In genomic region chr10:86967481-86967941, GRCh38 we compare ENCODE assay signal across 14 cellular contexts. TPM values are rescaled to one million over a fixed set of nuclear protein-coding genes. Genes with fewer than 3 reads are reported as not detected.
DNase-seq lines count a peak whose midpoint lies in the region; ATAC-seq, FAIRE-seq and TF ChIP-seq lines count a peak whose summit lies in the region.
"Had no signal": no experiment of that assay in that cellular context is flagged by ENCODE, and none has a peak within 500 bp of the region (broad histone marks: within the 10 kb centered on the region; RNA-seq: fewer than 3 reads in every experiment).

No MANE protein-coding gene starts in this region.

- intact Hi-C loops in Right ventricle myocardium superior (cut with DNase I) (no loop called here), left ventricle myocardium superior (cut with micrococcal nuclease) (no loop called here), endothelial cell of umbilical vein (cut with micrococcal nuclease) (no loop called here)

- no peak overlapping the region for H2AFZ ChIP-seq in endothelial cell of umbilical vein (ENCODE audit: low read depth, low read length)

- no peaks in the 10 kb centered on the region for H3K79me2 ChIP-seq in endothelial cell of umbilical vein (ENCODE audit: control insufficient read depth, insufficient read depth, low read length)

- no peaks in the 10 kb centered on the region for H3K27me3 ChIP-seq in endothelial cell of umbilical vein (ENCODE audit: control insufficient read depth in 2 of 2, insufficient read depth in 2 of 2, low read length in 2 of 2)

- no peaks in the 10 kb centered on the region for H4K20me1 ChIP-seq in endothelial cell of umbilical vein (replicated peaks; ENCODE audit: control insufficient read depth, extremely low read depth, insufficient read depth, low read length)

- ATAC-seq in Right ventricle myocardium superior (ENCODE audit: poor library complexity) (no peak), left ventricle myocardium superior (no peak), HG02623 (IDR thresholded peaks at IDR 0.05; ENCODE audit: unreplicated experiment) (no peak)
- ATAC-seq in naive thymus-derived CD8-positive, alpha-beta T cell = no peak

- no peaks in the 10 kb centered on the region for H3K36me3 Mint-ChIP-seq in naive thymus-derived CD8-positive, alpha-beta T cell
- H3K36me3 Mint-ChIP-seq in activated CD4-positive, alpha-beta T cell treated with anti-CD3 and anti-CD28 coated beads, Interleukin-2, amount 10 ng/mL, durations not matched to agents 7 days and 5 days (ENCODE audit: low read depth) = no peaks in the 10 kb centered on the region

- H3K4me2 ChIP-seq in endothelial cell of umbilical vein (ENCODE audit: insufficient read depth, low read length) = no peak overlapping the region

- H3K27ac Mint-ChIP-seq in naive thymus-derived CD8-positive, alpha-beta T cell = peak overlapping the region in 3 of 10 donors; percentile 7 to 76 (median 70)
- H3K27ac Mint-ChIP-seq in activated CD4-positive, alpha-beta T cell treated with anti-CD3 and anti-CD28 coated beads, Interleukin-2, amount 10 ng/mL, durations not matched to agents 7 days and 5 days = no peak overlapping the region

- POLR2A ChIA-PET in endothelial cell of umbilical vein (lab: Charles Lee) = no interaction called here
- POLR2A ChIA-PET in naive thymus-derived CD8-positive, alpha-beta T cell (lab: Charles Lee) = interaction anchor here (0.8 to 2.7 kb wide), 4 partner anchors 16 to 29 kb away, joined by 3 to 14 read pairs (median 4); no protein-coding TSS in a partner anchor
- POLR2A ChIA-PET in activated CD4-positive, alpha-beta T cell treated with anti-CD3 and anti-CD28 coated beads, Interleukin-2, amount 10 ng/mL, durations not matched to agents 7 days and 5 days (lab: Charles Lee) = no interaction called here

- BruUV-seq in endothelial cell of umbilical vein (replicated peaks; lab: Mats Ljungman, UMichigan) = no TSS peak

- peaks cover 0 to 2% (median 0%) of the 10 kb centered on the region in 5 donors for H3K27me3 Mint-ChIP-seq in naive thymus-derived CD8-positive, alpha-beta T cell
- H3K27me3 Mint-ChIP-seq in activated CD4-positive, alpha-beta T cell treated with anti-CD3 and anti-CD28 coated beads, Interleukin-2, amount 10 ng/mL, durations not matched to agents 7 days and 5 days = peaks cover 19% of the 10 kb centered on the region

- peak overlapping the region in 6 of 10 donors; percentile 14 to 80 (median 42) for H3K4me3 Mint-ChIP-seq in naive thymus-derived CD8-positive, alpha-beta T cell
- no peak overlapping the region for H3K4me3 Mint-ChIP-seq in activated CD4-positive, alpha-beta T cell treated with anti-CD3 and anti-CD28 coated beads, Interleukin-2, amount 10 ng/mL, durations not matched to agents 7 days and 5 days

- H3K9me3 ChIP-seq in endothelial cell of umbilical vein (replicated peaks; ENCODE audit: control insufficient read depth, insufficient read depth, low read length) = no peaks in the 10 kb centered on the region

- H3K4me3 ChIP-seq in endothelial cell of umbilical vein (replicated peaks in 1 of 3; ENCODE audit: insufficient read depth in 1 of 3, low read depth in 1 of 3, low read length in 3 of 3) = no peak overlapping the region

- H3K9ac ChIP-seq in endothelial cell of umbilical vein (replicated peaks; ENCODE audit: extremely low read depth, insufficient read depth, low read length) = no peak overlapping the region

- peaks cover 55% of the 10 kb centered on the region for H3K4me1 ChIP-seq in endothelial cell of umbilical vein (ENCODE audit: control insufficient read depth, extremely low read depth, insufficient read depth, low read length)

- no peaks in the 10 kb centered on the region for H3K9me1 ChIP-seq in endothelial cell of umbilical vein (replicated peaks; ENCODE audit: control insufficient read depth, extremely low read depth, insufficient read depth, low read length)

- CTCF ChIA-PET in endothelial cell of umbilical vein (lab: Charles Lee) = interaction anchor here (1.4 to 8.5 kb wide), 5 partner anchors 11 to 277 kb away, joined by 3 to 189 read pairs (median 5); partner anchors contain the start of genes MMRN2 and SNCG
- CTCF ChIA-PET in activated CD4-positive, alpha-beta T cell treated with anti-CD3 and anti-CD28 coated beads, Interleukin-2, amount 10 ng/mL, durations not matched to agents 7 days and 5 days (lab: Charles Lee) = interaction anchor here (0.6 to 3.6 kb wide), 5 partner anchors 12 to 137 kb away, joined by 3 to 23 read pairs (median 4); partner anchors contain the start of gene MMRN2

- H3K9me3 Mint-ChIP-seq in naive thymus-derived CD8-positive, alpha-beta T cell = no peaks in the 10 kb centered on the region
- H3K9me3 Mint-ChIP-seq in activated CD4-positive, alpha-beta T cell treated with anti-CD3 and anti-CD28 coated beads, Interleukin-2, amount 10 ng/mL, durations not matched to agents 7 days and 5 days = no peaks in the 10 kb centered on the region

- H3K4me1 Mint-ChIP-seq in naive thymus-derived CD8-positive, alpha-beta T cell = peaks cover 16 to 59% (median 47%) of the 10 kb centered on the region in 4 donors
- peaks cover 25% of the 10 kb centered on the region for H3K4me1 Mint-ChIP-seq in activated CD4-positive, alpha-beta T cell treated with anti-CD3 and anti-CD28 coated beads, Interleukin-2, amount 10 ng/mL, durations not matched to agents 7 days and 5 days

- no peak overlapping the region for H3K27ac ChIP-seq in endothelial cell of umbilical vein (ENCODE audit: insufficient read depth, low read depth, low read length)

- H3K36me3 ChIP-seq in endothelial cell of umbilical vein (ENCODE audit: control insufficient read depth in 2 of 2, extremely low read depth in 1 of 2, insufficient read depth in 2 of 2, low read length in 2 of 2) = no peaks in the 10 kb centered on the region

- DNase-seq in Right ventricle myocardium superior (peak; percentile 35), left ventricle myocardium superior (no peak), endothelial cell of umbilical vein (ENCODE audit: low read depth, low spot score) (no peak), ureter (ENCODE audit: low spot score) (peak; percentile 44), NCI-H69 (lab: John Stamatoyannopoulos, UW) (no peak)
- DNase-seq in naive thymus-derived CD8-positive, alpha-beta T cell = peak in 1 of 10 donors; percentile 50
- DNase-seq in activated CD4-positive, alpha-beta T cell treated with anti-CD3 and anti-CD28 coated beads, Interleukin-2, amount 10 ng/mL, durations not matched to agents 7 days and 5 days = no peak
- DNase-seq: kidney glomerular epithelial cell, NCI-H1105 treated with DMSO at 0.1 percent for 48 hours had no signal

- no peak for TF ChIP-seq CTCF in endothelial cell of umbilical vein (IDR thresholded peaks at IDR 0.05; ENCODE audit: extremely low read depth in 1 of 2, insufficient read depth in 1 of 2, low read depth in 1 of 2, low read length in 2 of 2)

- dilution Hi-C loops in endothelial cell of umbilical vein (cut with MboI; ENCODE audit: extremely low pct_ligation_motif_present, low sequenced_read_pairs) = no loop called here

- peak; percentile 26 for FAIRE-seq in endothelial cell of umbilical vein (lab: Jason Lieb, UNC)
- FAIRE-seq: G401.6 had no signal

- TF ChIP-seq POLR2A in endothelial cell of umbilical vein (IDR thresholded peaks at IDR 0.05; ENCODE audit: low read depth, low read length) = no peak

RNA-seq across cellular contexts. Expression of gene ADIRF, which starts 0.8 kb away (rescaled TPM):
- total RNA-seq in Right ventricle myocardium superior (43.2 TPM), left ventricle myocardium superior (41.8 TPM), endothelial cell of umbilical vein (2.8 and 4.4 TPM in 2 replicates), ureter (790 TPM)
- 3.7 and 10.9 TPM in 2 replicates for polyA plus RNA-seq in endothelial cell of umbilical vein
- polyA plus RNA-seq in endothelial cell of umbilical vein (2011; cell fraction: cytosol; rRNA removed) = 4.3 and 4.6 TPM in 2 replicates
- polyA plus RNA-seq in endothelial cell of umbilical vein (2011; cell fraction: nucleus; rRNA removed) = 1.1 and 2.3 TPM in 2 replicates
- polyA plus RNA-seq in endothelial cell of umbilical vein (2012) = 37.9 and 46.9 TPM in 2 replicates
- polyA minus RNA-seq in endothelial cell of umbilical vein = 0.92 and 1.7 TPM in 2 replicates
- not detected for polyA minus RNA-seq in endothelial cell of umbilical vein (2011; cell fraction: cytosol; rRNA and poly(A)+ RNA removed)
- 1.2 TPM in 1 of 2 replicates, not detected in the other for polyA minus RNA-seq in endothelial cell of umbilical vein (2011; cell fraction: nucleus; rRNA and poly(A)+ RNA removed)
- not detected for total RNA-seq in naive thymus-derived CD8-positive, alpha-beta T cell
- polyA plus RNA-seq in naive thymus-derived CD8-positive, alpha-beta T cell = not detected
- total RNA-seq in activated CD4-positive, alpha-beta T cell treated with anti-CD3 and anti-CD28 coated beads, Interleukin-2, amount 10 ng/mL, durations not matched to agents 7 days and 5 days = not detected
- total RNA-seq: activated CD8-positive, alpha-beta memory T cell treated with anti-CD3 and anti-CD28 coated beads for 36 hours had no signal

RNA-seq across cellular contexts. Expression of gene SNCG, which starts 9.1 kb away (rescaled TPM):
- total RNA-seq in Right ventricle myocardium superior (23.5 TPM), left ventricle myocardium superior (21.2 TPM), endothelial cell of umbilical vein (30.5 and 31.4 TPM in 2 replicates), ureter (706 TPM)
- 50.6 and 60.8 TPM in 2 replicates for polyA plus RNA-seq in endothelial cell of umbilical vein
- polyA plus RNA-seq in endothelial cell of umbilical vein (2011; cell fraction: cytosol; rRNA removed) = 87.4 and 89.6 TPM in 2 replicates
- polyA plus RNA-seq in endothelial cell of umbilical vein (2011; cell fraction: nucleus; rRNA removed) = 43.1 and 43.7 TPM in 2 replicates
- 79.1 and 90.4 TPM in 2 replicates for polyA plus RNA-seq in endothelial cell of umbilical vein (2012)
- polyA minus RNA-seq in endothelial cell of umbilical vein = 10.3 and 10.6 TPM in 2 replicates
- 3.9 TPM for polyA minus RNA-seq in endothelial cell of umbilical vein (2011; cell fraction: cytosol; rRNA and poly(A)+ RNA removed)
- 3.9 and 7.0 TPM in 2 replicates for polyA minus RNA-seq in endothelial cell of umbilical vein (2011; cell fraction: nucleus; rRNA and poly(A)+ RNA removed)
- total RNA-seq in naive thymus-derived CD8-positive, alpha-beta T cell = under 1 TPM in 1 of 2 experiments, not detected in 1; 0.58 TPM
- not detected for polyA plus RNA-seq in naive thymus-derived CD8-positive, alpha-beta T cell
- total RNA-seq in activated CD4-positive, alpha-beta T cell treated with anti-CD3 and anti-CD28 coated beads, Interleukin-2, amount 10 ng/mL, durations not matched to agents 7 days and 5 days = not detected
- total RNA-seq: activated CD8-positive, alpha-beta memory T cell treated with anti-CD3 and anti-CD28 coated beads for 36 hours had no signal

RNA-seq across cellular contexts. Expression of gene MMRN2, which starts 10.1 kb away (rescaled TPM):
- total RNA-seq in Right ventricle myocardium superior (33.5 TPM), left ventricle myocardium superior (31.3 TPM), endothelial cell of umbilical vein (169 TPM in 2 replicates), ureter (99.0 TPM)
- polyA plus RNA-seq in endothelial cell of umbilical vein = 143 and 154 TPM in 2 replicates
- 139 and 140 TPM in 2 replicates for polyA plus RNA-seq in endothelial cell of umbilical vein (2011; cell fraction: cytosol; rRNA removed)
- 125 and 134 TPM in 2 replicates for polyA plus RNA-seq in endothelial cell of umbilical vein (2011; cell fraction: nucleus; rRNA removed)
- 160 and 182 TPM in 2 replicates for polyA plus RNA-seq in endothelial cell of umbilical vein (2012)
- polyA minus RNA-seq in endothelial cell of umbilical vein = 212 and 222 TPM in 2 replicates
- not detected for polyA minus RNA-seq in endothelial cell of umbilical vein (2011; cell fraction: cytosol; rRNA and poly(A)+ RNA removed)
- polyA minus RNA-seq in endothelial cell of umbilical vein (2011; cell fraction: nucleus; rRNA and poly(A)+ RNA removed) = 64.9 and 76.6 TPM in 2 replicates
- total RNA-seq in naive thymus-derived CD8-positive, alpha-beta T cell = 1 to 10 TPM in 1 of 2 experiments, not detected in 1; 1.2 TPM
- polyA plus RNA-seq in naive thymus-derived CD8-positive, alpha-beta T cell = under 1 TPM in 2 of 3 donors, not detected in 1; 0.11 to 0.74 TPM
- not detected for total RNA-seq in activated CD4-positive, alpha-beta T cell treated with anti-CD3 and anti-CD28 coated beads, Interleukin-2, amount 10 ng/mL, durations not matched to agents 7 days and 5 days
- total RNA-seq: activated CD8-positive, alpha-beta memory T cell treated with anti-CD3 and anti-CD28 coated beads for 36 hours had no signal

RNA-seq across cellular contexts. Expression of gene FAM25A, which starts 52.6 kb away (rescaled TPM):
- not detected for total RNA-seq in Right ventricle myocardium superior
- total RNA-seq in left ventricle myocardium superior = not detected
- not detected in 2 replicates for total RNA-seq in endothelial cell of umbilical vein
- not detected in 2 replicates for polyA plus RNA-seq in endothelial cell of umbilical vein
- not detected in 2 replicates for polyA plus RNA-seq in endothelial cell of umbilical vein (2011; cell fraction: cytosol; rRNA removed)
- polyA plus RNA-seq in endothelial cell of umbilical vein (2011; cell fraction: nucleus; rRNA removed) = not detected in 2 replicates
- not detected in 2 replicates for polyA plus RNA-seq in endothelial cell of umbilical vein (2012)
- polyA minus RNA-seq in endothelial cell of umbilical vein = not detected in 2 replicates
- polyA minus RNA-seq in endothelial cell of umbilical vein (2011; cell fraction: cytosol; rRNA and poly(A)+ RNA removed) = not detected
- not detected in 2 replicates for polyA minus RNA-seq in endothelial cell of umbilical vein (2011; cell fraction: nucleus; rRNA and poly(A)+ RNA removed)
- not detected for total RNA-seq in naive thymus-derived CD8-positive, alpha-beta T cell
- not detected for polyA plus RNA-seq in naive thymus-derived CD8-positive, alpha-beta T cell
- not detected for total RNA-seq in ureter
- not detected for total RNA-seq in activated CD4-positive, alpha-beta T cell treated with anti-CD3 and anti-CD28 coated beads, Interleukin-2, amount 10 ng/mL, durations not matched to agents 7 days and 5 days
- total RNA-seq: activated CD8-positive, alpha-beta memory T cell treated with anti-CD3 and anti-CD28 coated beads for 36 hours; epithelial cell of proximal tubule; pulmonary artery endothelial cell had no signal

Comparison
In these comparisons a context has a peak if more than half of its experiments do, and no peak if none do; other contexts are left out.
1. DNase-seq: peak in Right ventricle myocardium superior (single experiment) and ureter (single experiment); none in left ventricle myocardium superior (single experiment), endothelial cell of umbilical vein (single experiment), activated CD4-positive, alpha-beta T cell treated with anti-CD3 and anti-CD28 coated beads, Interleukin-2, amount 10 ng/mL, durations not matched to agents 7 days and 5 days (single experiment) and NCI-H69 (single experiment).
2. RNA of gene ADIRF, which starts 0.8 kb away (total RNA-seq): 790 TPM in ureter (single experiment); 43.2 TPM in Right ventricle myocardium superior (single experiment), 41.8 TPM in left ventricle myocardium superior (single experiment), 2.8 to 4.4 TPM in endothelial cell of umbilical vein, not detected in naive thymus-derived CD8-positive, alpha-beta T cell and not detected in activated CD4-positive, alpha-beta T cell treated with anti-CD3 and anti-CD28 coated beads, Interleukin-2, amount 10 ng/mL, durations not matched to agents 7 days and 5 days; every median in the first group is over 10 times any median in the second.
3. RNA of gene SNCG, which starts 9.1 kb away (total RNA-seq): 706 TPM in ureter (single experiment); 30.5 to 31.4 TPM in endothelial cell of umbilical vein, 23.5 TPM in Right ventricle myocardium superior (single experiment), 21.2 TPM in left ventricle myocardium superior (single experiment), 0.58 TPM in naive thymus-derived CD8-positive, alpha-beta T cell and not detected in activated CD4-positive, alpha-beta T cell treated with anti-CD3 and anti-CD28 coated beads, Interleukin-2, amount 10 ng/mL, durations not matched to agents 7 days and 5 days; every median in the first group is over 10 times any median in the second.
4. RNA of gene MMRN2, which starts 10.1 kb away (total RNA-seq): 169 TPM in endothelial cell of umbilical vein, 99.0 TPM in ureter (single experiment), 33.5 TPM in Right ventricle myocardium superior (single experiment) and 31.3 TPM in left ventricle myocardium superior (single experiment); 1.2 TPM in naive thymus-derived CD8-positive, alpha-beta T cell and not detected in activated CD4-positive, alpha-beta T cell treated with anti-CD3 and anti-CD28 coated beads, Interleukin-2, amount 10 ng/mL, durations not matched to agents 7 days and 5 days; every median in the first group is over 10 times any median in the second.